Comparison of ENCODE assay signal across 9 cellular contexts in genomic region chr1:41394918-41395598, GRCh38.
DNase-seq lines count a peak whose midpoint lies in the region; ATAC-seq lines count a peak whose summit lies in the region.
"Had no signal": no experiment of that assay in that cellular context is flagged by ENCODE, and none has a peak within 500 bp of the region (broad histone marks: within the 10 kb centered on the region; RNA-seq: fewer than 3 reads in every experiment).

No MANE protein-coding gene starts in this region.

- peak; percentile 85 for DNase-seq in NCI-H748 (lab: John Stamatoyannopoulos, UW; ENCODE audit: unreplicated experiment)
- DNase-seq in NCI-H748 treated with DMSO at 0.1 percent for 48 hours (lab: John Stamatoyannopoulos, UW): no peak
- peak; percentile 83 for DNase-seq in NCI-H69 (lab: John Stamatoyannopoulos, UW)
- DNase-seq in globus pallidus (ENCODE audit: low spot score): peak; percentile 57
- peak; percentile 64 for DNase-seq in putamen (ENCODE audit: low spot score)
- no peak for DNase-seq in SKM-1 (lab: John Stamatoyannopoulos, UW; ENCODE audit: unreplicated experiment)
- DNase-seq in stimulated activated CD4-positive, alpha-beta T cell treated with anti-CD3 and anti-CD28 coated beads, Interleukin-12 subunit alpha, Interleukin-12 subunit beta, amount 100 ng/mL, for 4 hours: no peak
- DNase-seq: activated B cell treated with CpG ODN at 0.5 μM for 24 hours had no signal

- ATAC-seq in HG02798 (IDR thresholded peaks at IDR 0.05; ENCODE audit: poor library complexity, unreplicated experiment): no peak

Comparison
In these comparisons a context has a peak if more than half of its experiments do, and no peak if none do; other contexts are left out.
1. DNase-seq: peak in NCI-H748 (single experiment), NCI-H69 (single experiment), globus pallidus (single experiment) and putamen (single experiment); none in NCI-H748 treated with DMSO at 0.1 percent for 48 hours (single experiment), SKM-1 (single experiment) and stimulated activated CD4-positive, alpha-beta T cell treated with anti-CD3 and anti-CD28 coated beads, Interleukin-12 subunit alpha, Interleukin-12 subunit beta, amount 100 ng/mL, for 4 hours (single experiment).